In genomic region chr17:40100669-40101366, GRCh38 we compare ENCODE assay signal across 8 cellular contexts. TPM values are rescaled to one million over a fixed set of nuclear protein-coding genes. Genes with fewer than 3 reads are reported as not detected.
A peak's percentile ranks its signal among the peaks of the same experiment; 100 is the strongest.
DNase-seq lines count a peak whose midpoint lies in the region; ATAC-seq and TF ChIP-seq lines count a peak whose summit lies in the region.

No MANE protein-coding gene starts in this region.

- H3K79me2 ChIP-seq in Loucy (ENCODE audit: insufficient read depth, low read length): peaks cover 11% of the 10 kb centered on the region; the same call in 1 of the 2 replicates

- peaks cover 67% of the 10 kb centered on the region for H3K4me1 ChIP-seq in Loucy (ENCODE audit: insufficient read depth, low read length, poor library complexity, severe bottlenecking)

- peaks cover 56% of the 10 kb centered on the region for H3K4me1 Mint-ChIP-seq in activated T-helper 17 cell treated with anti-CD3 and anti-CD28 coated beads, Interleukin-2, amount 50 U/mL, for 72 hours

- ATAC-seq in GM18502 (IDR thresholded peaks at IDR 0.05; ENCODE audit: poor library complexity, unreplicated experiment) (peak; percentile 33), GM21390 (IDR thresholded peaks at IDR 0.05; ENCODE audit: unreplicated experiment) (no peak)
- ATAC-seq in activated T-helper 17 cell treated with anti-CD3 and anti-CD28 coated beads, Interleukin-2, amount 50 U/mL, for 72 hours (replicated peaks): peak; percentile 30

- H4K20me1 ChIP-seq in Loucy (ENCODE audit: insufficient read depth, low read length, poor library complexity, severe bottlenecking): peaks cover 7% of the 10 kb centered on the region

- H2AFZ ChIP-seq in Loucy (ENCODE audit: low read length): peak overlapping the region; percentile 84

- no peaks in the 10 kb centered on the region for H3K36me3 ChIP-seq in Loucy (ENCODE audit: insufficient read depth, low read length)

- peaks cover 46% of the 10 kb centered on the region for H3K36me3 Mint-ChIP-seq in activated T-helper 17 cell treated with anti-CD3 and anti-CD28 coated beads, Interleukin-2, amount 50 U/mL, for 72 hours (ENCODE audit: low read depth)

- peak; percentile 97 for DNase-seq in RPMI8226
- peak; percentile 97 for DNase-seq in fibroblast of gingiva (ENCODE audit: low read depth)
- DNase-seq in myocyte (ENCODE audit: low read depth): peak; percentile 99
- DNase-seq in stimulated activated CD8-positive, alpha-beta memory T cell treated with anti-CD3 and anti-CD28 coated beads, Interleukin-7, amount 100 ng/mL, for 1 hour (ENCODE audit: low read depth in 2 of 2): peak; percentile 69 to 74

- H3K4me3 Mint-ChIP-seq in activated T-helper 17 cell treated with anti-CD3 and anti-CD28 coated beads, Interleukin-2, amount 50 U/mL, for 72 hours: peak overlapping the region; percentile 97

- H3K4me2 ChIP-seq in Loucy (ENCODE audit: low read depth, low read length, poor library complexity, severe bottlenecking): peak overlapping the region; percentile 96

- no peaks in the 10 kb centered on the region for H3K9me3 Mint-ChIP-seq in activated T-helper 17 cell treated with anti-CD3 and anti-CD28 coated beads, Interleukin-2, amount 50 U/mL, for 72 hours

- H3K27ac Mint-ChIP-seq in activated T-helper 17 cell treated with anti-CD3 and anti-CD28 coated beads, Interleukin-2, amount 50 U/mL, for 72 hours: peak overlapping the region; percentile 86

- H3K9me3 ChIP-seq in Loucy (ENCODE audit: insufficient read depth, low read depth, low read length): no peaks in the 10 kb centered on the region

- no peak for TF ChIP-seq CTCF in Loucy (conservative IDR thresholded peaks at IDR 0.05; ENCODE audit: low read length)

- H3K4me3 ChIP-seq in Loucy (ENCODE audit: low read length, poor library complexity, severe bottlenecking): peak overlapping the region; percentile 80

- no peaks in the 10 kb centered on the region for H3K27me3 Mint-ChIP-seq in activated T-helper 17 cell treated with anti-CD3 and anti-CD28 coated beads, Interleukin-2, amount 50 U/mL, for 72 hours

- H3K9me2 ChIP-seq in Loucy (replicated peaks; ENCODE audit: low read depth, low read length): no peaks in the 10 kb centered on the region

- H3K9ac ChIP-seq in Loucy (ENCODE audit: low read depth, low read length, poor library complexity, severe bottlenecking): peak overlapping the region; percentile 66

- H3K27me3 ChIP-seq in Loucy (ENCODE audit: insufficient read depth, low read length, poor library complexity, severe bottlenecking): no peaks in the 10 kb centered on the region

- H3F3A ChIP-seq in Loucy (ENCODE audit: low read depth): no peaks in the 10 kb centered on the region

RNA-seq across cellular contexts. Expression of gene NR1D1, which starts 0.4 kb away (rescaled TPM):
- 10 to 100 TPM; 12.2 to 21.8 TPM for total RNA-seq in activated T-helper 17 cell treated with anti-CD3 and anti-CD28 coated beads, Interleukin-2, amount 50 U/mL, for 72 hours
- total RNA-seq in myocyte: 9.5 and 10.8 TPM in 2 replicates
- 12.4 TPM for polyA plus RNA-seq in myocyte (2012)

RNA-seq across cellular contexts. Expression of gene MSL1, which starts 21.0 kb away (rescaled TPM):
- total RNA-seq in activated T-helper 17 cell treated with anti-CD3 and anti-CD28 coated beads, Interleukin-2, amount 50 U/mL, for 72 hours: 100 to 1,000 TPM in 1 of 2 donors, 10 to 100 TPM in 1; 80.5 to 114 TPM
- 104 and 111 TPM in 2 replicates for total RNA-seq in myocyte
- polyA plus RNA-seq in myocyte (2012): 60.2 TPM

RNA-seq across cellular contexts. Expression of gene THRA, which starts 38.1 kb away (rescaled TPM):
- 10 to 100 TPM; 10.3 to 14.4 TPM for total RNA-seq in activated T-helper 17 cell treated with anti-CD3 and anti-CD28 coated beads, Interleukin-2, amount 50 U/mL, for 72 hours
- total RNA-seq in myocyte: 52.5 and 61.1 TPM in 2 replicates
- 38.9 TPM for polyA plus RNA-seq in myocyte (2012)

RNA-seq across cellular contexts. Expression of gene CASC3, which starts 39.5 kb away (rescaled TPM):
- 100 to 1,000 TPM; 110 to 244 TPM for total RNA-seq in activated T-helper 17 cell treated with anti-CD3 and anti-CD28 coated beads, Interleukin-2, amount 50 U/mL, for 72 hours
- total RNA-seq in myocyte: 35.0 and 49.0 TPM in 2 replicates
- polyA plus RNA-seq in myocyte (2012): 32.6 TPM

RNA-seq across cellular contexts. Expression of gene MED24, which starts 46.6 kb away (rescaled TPM):
- total RNA-seq in activated T-helper 17 cell treated with anti-CD3 and anti-CD28 coated beads, Interleukin-2, amount 50 U/mL, for 72 hours: 100 to 1,000 TPM in 1 of 2 donors, 10 to 100 TPM in 1; 83.5 to 140 TPM
- total RNA-seq in myocyte: 88.7 and 90.0 TPM in 2 replicates
- 61.5 TPM for polyA plus RNA-seq in myocyte (2012)
